ENCODE assay signal across 1 cellular context in the genomic region with DNA sequence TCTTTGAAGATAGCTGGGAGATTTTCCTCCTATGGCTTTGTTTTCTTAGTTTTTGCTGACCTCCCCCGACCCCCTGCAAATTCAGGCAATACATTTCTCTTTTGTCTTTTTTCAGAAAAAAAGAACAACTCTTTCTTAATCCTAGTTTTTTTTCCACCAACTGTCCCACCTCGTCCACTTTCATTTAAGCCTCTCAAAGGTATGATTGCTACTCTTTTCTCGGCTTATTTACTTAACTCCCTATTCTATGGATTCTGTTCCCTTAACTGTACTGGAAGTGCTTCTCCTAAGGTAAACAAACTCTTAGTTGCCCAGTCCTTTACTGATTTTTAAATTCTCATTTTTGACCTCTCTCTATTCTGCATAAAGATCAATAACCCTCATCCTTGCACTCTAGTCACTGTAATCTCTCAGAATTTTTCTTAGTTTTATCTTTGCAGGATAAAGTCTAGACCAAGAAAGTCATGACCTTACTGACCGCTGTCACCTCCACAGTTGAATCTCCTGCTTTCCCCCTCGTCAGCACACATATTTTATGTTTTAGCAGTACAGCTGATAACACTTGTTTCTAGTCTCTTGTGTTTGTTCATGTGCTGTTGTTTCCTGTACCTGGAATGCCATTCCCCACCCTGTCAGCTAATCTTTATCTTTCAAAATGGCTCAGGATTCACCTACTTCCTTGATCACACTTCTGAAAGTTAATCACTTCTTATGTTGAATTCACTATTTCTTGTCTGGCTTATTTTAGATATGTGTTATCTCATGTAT.
TF ChIP-seq lines count a peak whose summit lies in the region.

No MANE protein-coding gene starts in this region.

TF ChIP-seq in HepG2, 621 proteins besides CTCF, POLR2A, EP300 and RAD21 (continued from another document):
- TF ChIP-seq GRHL1 (CRISPR knock-in tag; conservative IDR thresholded peaks at IDR 0.05), result no peak
- TF ChIP-seq, protein P1, sequence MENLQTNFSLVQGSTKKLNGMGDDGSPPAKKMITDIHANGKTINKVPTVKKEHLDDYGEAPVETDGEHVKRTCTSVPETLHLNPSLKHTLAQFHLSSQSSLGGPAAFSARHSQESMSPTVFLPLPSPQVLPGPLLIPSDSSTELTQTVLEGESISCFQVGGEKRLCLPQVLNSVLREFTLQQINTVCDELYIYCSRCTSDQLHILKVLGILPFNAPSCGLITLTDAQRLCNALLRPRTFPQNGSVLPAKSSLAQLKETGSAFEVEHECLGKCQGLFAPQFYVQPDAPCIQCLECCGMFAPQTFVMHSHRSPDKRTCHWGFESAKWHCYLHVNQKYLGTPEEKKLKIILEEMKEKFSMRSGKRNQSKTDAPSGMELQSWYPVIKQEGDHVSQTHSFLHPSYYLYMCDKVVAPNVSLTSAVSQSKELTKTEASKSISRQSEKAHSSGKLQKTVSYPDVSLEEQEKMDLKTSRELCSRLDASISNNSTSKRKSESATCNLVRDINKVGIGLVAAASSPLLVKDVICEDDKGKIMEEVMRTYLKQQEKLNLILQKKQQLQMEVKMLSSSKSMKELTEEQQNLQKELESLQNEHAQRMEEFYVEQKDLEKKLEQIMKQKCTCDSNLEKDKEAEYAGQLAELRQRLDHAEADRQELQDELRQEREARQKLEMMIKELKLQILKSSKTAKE (CRISPR knock-in tag; IDR thresholded peaks at IDR 0.05; ENCODE audit: borderline replicate concordance), result peak; percentile 37; the same call in 1 of the 2 replicates
- TF ChIP-seq BCL6 (CRISPR knock-in tag; IDR thresholded peaks at IDR 0.05), result peak; percentile 91
- no peak for TF ChIP-seq ZNF563 (CRISPR knock-in tag; IDR thresholded peaks at IDR 0.05)
- peak; percentile 54; the same call in 1 of the 2 replicates for TF ChIP-seq PITX1 (CRISPR knock-in tag; IDR thresholded peaks at IDR 0.05)
TF ChIP-seq in HepG2: peak in this region for 50.
